In genomic region chr6:31070711-31071197, GRCh38 we compare ENCODE assay signal across 9 cellular contexts. TPM values are rescaled to one million over a fixed set of nuclear protein-coding genes. Genes with fewer than 3 reads are reported as not detected.
A peak's percentile ranks its signal among the peaks of the same experiment; 100 is the strongest.
DNase-seq lines count a peak whose midpoint lies in the region; TF ChIP-seq lines count a peak whose summit lies in the region.
"Had no signal": no experiment of that assay in that cellular context is flagged by ENCODE, and none has a peak within 500 bp of the region (broad histone marks: within the 10 kb centered on the region; RNA-seq: fewer than 3 reads in every experiment).

No MANE protein-coding gene starts in this region.

- no peak overlapping the region for H3K4me3 Mint-ChIP-seq in mesothelial cell of epicardium
- H3K4me3 Mint-ChIP-seq in CD14-positive monocyte: no peak overlapping the region

- no peak overlapping the region for H3K4me3 ChIP-seq in dorsolateral prefrontal cortex

- peaks cover 40% of the 10 kb centered on the region for H3K4me1 Mint-ChIP-seq in mesothelial cell of epicardium
- H3K4me1 Mint-ChIP-seq in CD14-positive monocyte: peaks cover 3% of the 10 kb centered on the region

- H3K9me3 Mint-ChIP-seq in mesothelial cell of epicardium (no peaks in the 10 kb centered on the region), CD14-positive monocyte (peaks cover 0 to 2% (median 0%) of the 10 kb centered on the region in 7 donors)

- no peaks in the 10 kb centered on the region for H3K27me3 ChIP-seq in dorsolateral prefrontal cortex

- H3K27ac Mint-ChIP-seq in mesothelial cell of epicardium (peak overlapping the region; percentile 78), CD14-positive monocyte (no peak overlapping the region)

- TF ChIP-seq CTCF in dorsolateral prefrontal cortex (IDR thresholded peaks at IDR 0.05 in 54 of 56, conservative IDR thresholded peaks at IDR 0.05 in 2 of 56; ENCODE audit: low read depth in 1 of 56, partially characterized antibody in 56 of 56): peak; percentile 47 to 85 (median 74)
- TF ChIP-seq CTCF in mesothelial cell of epicardium (IDR thresholded peaks at IDR 0.05; ENCODE audit: unreplicated experiment): peak; percentile 21
- no peak for TF ChIP-seq CTCF in CD14-positive monocyte (IDR thresholded peaks at IDR 0.05)

- H3K27ac ChIP-seq in dorsolateral prefrontal cortex: peak overlapping the region in 49 of 59 donors; percentile 2 to 98 (median 74)

- intact Hi-C loops in dorsolateral prefrontal cortex (cut with DNase I) (loop anchor here in 1 of 2 donors (2.0 to 5.0 kb wide), 2 partner anchors 156 to 248 kb away; partner anchors contain the start of gene VARS2), CD14-positive monocyte (cut with micrococcal nuclease) (loop anchor here in 1 of 2 donors (10.0 kb wide), 1 partner anchor 596 kb away; no protein-coding TSS in a partner anchor)

- peak; percentile 12 for DNase-seq in NCI-H146 (lab: John Stamatoyannopoulos, UW)
- no peak for DNase-seq in NCI-H146 treated with DMSO at 0.1 percent for 48 hours (lab: John Stamatoyannopoulos, UW; ENCODE audit: unreplicated experiment)
- peak; percentile 18 for DNase-seq in NCI-H2196 treated with DMSO at 0.1 percent for 48 hours (lab: John Stamatoyannopoulos, UW; ENCODE audit: unreplicated experiment)
- peak in 9 of 10 donors; percentile 33 to 85 (median 81) for DNase-seq in dorsolateral prefrontal cortex
- DNase-seq in mesothelial cell of epicardium (ENCODE audit: low spot score in 2 of 2, unreplicated experiment in 2 of 2): peak; percentile 32 to 59
- no peak for DNase-seq in CD14-positive monocyte (ENCODE audit: low spot score)
- no peak for DNase-seq in activated CD4-positive, CD25-positive, alpha-beta regulatory T cell treated with anti-CD3 and anti-CD28 coated beads, Interleukin-2, amount 50 U/mL, for 72 hours
- DNase-seq in middle frontal gyrus (ENCODE audit: extremely low spot score, low spot score): no peak

- H3K27me3 Mint-ChIP-seq in mesothelial cell of epicardium (ENCODE audit: low read depth) (no peaks in the 10 kb centered on the region), CD14-positive monocyte (ENCODE audit: low read depth in 3 of 3) (peaks cover 0 to 4% (median 0%) of the 10 kb centered on the region in 3 donors)

- H3K36me3 Mint-ChIP-seq in mesothelial cell of epicardium (no peaks in the 10 kb centered on the region), CD14-positive monocyte (no peaks in the 10 kb centered on the region)

RNA-seq across cellular contexts. Expression of gene C6orf15, which starts 41.6 kb away (rescaled TPM):
- total RNA-seq in dorsolateral prefrontal cortex (not detected), mesothelial cell of epicardium (not detected in 3 replicates)
- not detected for polyA plus RNA-seq in CD14-positive monocyte
- polyA plus RNA-seq: adipose tissue had no signal

RNA-seq across cellular contexts. Expression of gene PSORS1C1, which starts 43.8 kb away (rescaled TPM):
- 10 to 100 TPM in 1 of 120 experiments, 1 to 10 TPM in 86, under 1 TPM in 30, not detected in 3; 0.11 to 11.6 (median 1.9) TPM for total RNA-seq in dorsolateral prefrontal cortex
- 0.29 to 1.1 TPM (median 0.72 TPM) in 3 replicates for total RNA-seq in mesothelial cell of epicardium
- not detected for polyA plus RNA-seq in CD14-positive monocyte

RNA-seq across cellular contexts. Expression of gene CDSN, which starts 49.5 kb away (rescaled TPM):
- total RNA-seq in dorsolateral prefrontal cortex (not detected), mesothelial cell of epicardium (not detected in 3 replicates)
- polyA plus RNA-seq in CD14-positive monocyte: not detected

Comparison
In these comparisons a context has a peak if more than half of its experiments do, and no peak if none do; other contexts are left out.
1. DNase-seq: peak in NCI-H146 (single experiment), NCI-H2196 treated with DMSO at 0.1 percent for 48 hours (single experiment), dorsolateral prefrontal cortex (9 of 10) and mesothelial cell of epicardium (2 of 2); none in NCI-H146 treated with DMSO at 0.1 percent for 48 hours (single experiment), CD14-positive monocyte (single experiment), activated CD4-positive, CD25-positive, alpha-beta regulatory T cell treated with anti-CD3 and anti-CD28 coated beads, Interleukin-2, amount 50 U/mL, for 72 hours (single experiment) and middle frontal gyrus (single experiment).